ENCODE assay signal across 1 cellular context in genomic region chr9:92438900-92439526, GRCh38.
TF ChIP-seq lines count a peak whose summit lies in the region.

No MANE protein-coding gene starts in this region.

TF ChIP-seq in liver, 16 proteins besides CTCF, POLR2A, EP300 and RAD21 (continued from another document):
- TF ChIP-seq REST (IDR thresholded peaks at IDR 0.05) (no peak), GABPA (IDR thresholded peaks at IDR 0.05 in 1 of 2, conservative IDR thresholded peaks at IDR 0.05 in 1 of 2) (no peak), EGR1 (IDR thresholded peaks at IDR 0.05; ENCODE audit: low read depth in 2 of 2) (no peak), FOXA1 (IDR thresholded peaks at IDR 0.05) (no peak), MAX (IDR thresholded peaks at IDR 0.05) (no peak), ATF3 (IDR thresholded peaks at IDR 0.05) (no peak), ZBTB33 (IDR thresholded peaks at IDR 0.05) (no peak), TAF1 (conservative IDR thresholded peaks at IDR 0.05) (no peak), YY1 (IDR thresholded peaks at IDR 0.05) (no peak), HNF4G (IDR thresholded peaks at IDR 0.05) (no peak), NR2F2 (IDR thresholded peaks at IDR 0.05) (no peak), JUND (IDR thresholded peaks at IDR 0.05) (no peak), HNF4A (conservative IDR thresholded peaks at IDR 0.05) (no peak)
